In genomic region chr1:3822421-3822820, GRCh38 we compare ENCODE assay signal across 23 cellular contexts. TPM values are rescaled to one million over a fixed set of nuclear protein-coding genes. Genes with fewer than 3 reads are reported as not detected.
DNase-seq lines count a peak whose midpoint lies in the region; ATAC-seq, FAIRE-seq and TF ChIP-seq lines count a peak whose summit lies in the region.
"Had no signal": no experiment of that assay in that cellular context is flagged by ENCODE, and none has a peak within 500 bp of the region (broad histone marks: within the 10 kb centered on the region; RNA-seq: fewer than 3 reads in every experiment).

No MANE protein-coding gene starts in this region.

- H3K27ac Mint-ChIP-seq in CD8-positive, alpha-beta T cell = no peak overlapping the region
- H3K27ac Mint-ChIP-seq: B cell had no signal

- H3K9me3 ChIP-seq in BLaER1 (no peaks in the 10 kb centered on the region), WERI-Rb-1 (ENCODE audit: severe bottlenecking) (no peaks in the 10 kb centered on the region), kidney (ENCODE audit: control insufficient read depth in 1 of 2, low read length in 2 of 2) (no peaks in the 10 kb centered on the region)
- H3K9me3 ChIP-seq in CD8-positive, alpha-beta T cell (ENCODE audit: low read length) = no peaks in the 10 kb centered on the region
- H3K9me3 ChIP-seq: Peyer's patch had no signal

- peak; percentile 37 for ATAC-seq in omental fat pad (ENCODE audit: low FRiP score)
- ATAC-seq in GM21723 (IDR thresholded peaks at IDR 0.05; ENCODE audit: unreplicated experiment) = no peak
- ATAC-seq in CD8-positive, alpha-beta T cell = no peak
- ATAC-seq: GM12878, HCT116 had no signal

- intact Hi-C loops in kidney (cut with DNase I) = no loop called here
- intact Hi-C loops in CD8-positive, alpha-beta T cell (cut with DNase I, micrococcal nuclease) = no loop called here

- CTCF ChIA-PET in CD8-positive, alpha-beta T cell (lab: Charles Lee) = no interaction called here

- H3K4me3 ChIP-seq in BLaER1 = no peak overlapping the region
- no peak overlapping the region for H3K4me3 ChIP-seq in WERI-Rb-1 (ENCODE audit: low read depth, low read length)
- no peak overlapping the region for H3K4me3 ChIP-seq in kidney (ENCODE audit: low read length in 2 of 2)
- H3K4me3 ChIP-seq in CD8-positive, alpha-beta T cell (ENCODE audit: low read depth, low read length) = no peak overlapping the region
- H3K4me3 ChIP-seq: GM12878, Peyer's patch had no signal

- H3K9ac ChIP-seq in BLaER1 (peak overlapping the region; percentile 48; the same call in 1 of the 2 replicates), kidney (ENCODE audit: low read length in 2 of 2) (no peak overlapping the region)

- H3K4me3 Mint-ChIP-seq in CD8-positive, alpha-beta T cell = no peak overlapping the region
- H3K4me3 Mint-ChIP-seq: B cell; CD4-positive, alpha-beta memory T cell had no signal

- H3K36me3 ChIP-seq in BLaER1 = peaks cover 86% of the 10 kb centered on the region
- H3K36me3 ChIP-seq in WERI-Rb-1 = peaks cover 60% of the 10 kb centered on the region
- H3K36me3 ChIP-seq in kidney (ENCODE audit: control insufficient read depth in 1 of 2, insufficient read depth in 2 of 2, low read length in 2 of 2) = peaks cover 29 to 31% of the 10 kb centered on the region in 2 donors
- H3K36me3 ChIP-seq in CD8-positive, alpha-beta T cell (ENCODE audit: insufficient read depth, low read length) = peaks cover 20% of the 10 kb centered on the region

- POLR2A ChIA-PET in CD8-positive, alpha-beta T cell (lab: Charles Lee) = no interaction called here

- no peak for DNase-seq in WERI-Rb-1
- DNase-seq in kidney = peak; percentile 31
- no peak for DNase-seq in omental fat pad (ENCODE audit: low spot score)
- DNase-seq in foreskin melanocyte = no peak
- no peak for DNase-seq in CD8-positive, alpha-beta T cell
- no peak for DNase-seq in NCI-H1694 treated with DMSO at 0.1 percent for 48 hours (lab: John Stamatoyannopoulos, UW)
- DNase-seq: 8988T; CD4-positive, alpha-beta memory T cell; DMS53; EL; GOT3; NCI-H1092 treated with DMSO at 0.1 percent for 48 hours; NCI-H146; NCI-H2081; NCI-H2171 treated with DMSO at 0.1 percent for 48 hours; Peyer's patch had no signal

- peaks cover 45% of the 10 kb centered on the region for H3K4me1 ChIP-seq in BLaER1
- peaks cover 3 to 9% of the 10 kb centered on the region in 2 donors for H3K4me1 ChIP-seq in kidney (ENCODE audit: control insufficient read depth in 1 of 2, insufficient read depth in 1 of 2, low read depth in 1 of 2, low read length in 2 of 2)
- no peaks in the 10 kb centered on the region for H3K4me1 ChIP-seq in CD8-positive, alpha-beta T cell (ENCODE audit: insufficient read depth, low read length)
- H3K4me1 ChIP-seq: Peyer's patch had no signal

- H3K27ac ChIP-seq in BLaER1 = peak overlapping the region; percentile 68
- H3K27ac ChIP-seq in WERI-Rb-1 = peak overlapping the region; percentile 90
- no peak overlapping the region for H3K27ac ChIP-seq in kidney (ENCODE audit: low read depth in 2 of 2, low read length in 2 of 2)
- no peak overlapping the region for H3K27ac ChIP-seq in CD8-positive, alpha-beta T cell (ENCODE audit: low read depth, low read length)
- H3K27ac ChIP-seq: Peyer's patch had no signal

- H3K27me3 Mint-ChIP-seq in CD8-positive, alpha-beta T cell (ENCODE audit: low read depth) = no peaks in the 10 kb centered on the region
- H3K27me3 Mint-ChIP-seq: B cell; CD4-positive, alpha-beta memory T cell had no signal

- H3K9me3 Mint-ChIP-seq in CD8-positive, alpha-beta T cell = no peaks in the 10 kb centered on the region
- H3K9me3 Mint-ChIP-seq: CD4-positive, alpha-beta memory T cell had no signal

- FAIRE-seq in kidney (lab: Jason Lieb, UNC) = no peak
- FAIRE-seq: GM12878, GM19239 had no signal

- H3K4me1 Mint-ChIP-seq in CD8-positive, alpha-beta T cell (ENCODE audit: low read depth) = no peaks in the 10 kb centered on the region
- H3K4me1 Mint-ChIP-seq: B cell had no signal

- H3K4me2 ChIP-seq in BLaER1 = peak overlapping the region; percentile 79

- H4K20me1 ChIP-seq in BLaER1 = no peaks in the 10 kb centered on the region

- H3K36me3 Mint-ChIP-seq in CD8-positive, alpha-beta T cell = peaks cover 79% of the 10 kb centered on the region

- TF ChIP-seq CTCF in WERI-Rb-1 (IDR thresholded peaks at IDR 0.05; ENCODE audit: low read depth, low read length) (no peak), kidney (IDR thresholded peaks at IDR 0.05; ENCODE audit: borderline replicate concordance, extremely low read depth, insufficient read depth) (no peak), omental fat pad (IDR thresholded peaks at IDR 0.05) (no peak)
- no peak for TF ChIP-seq CTCF in CD8-positive, alpha-beta T cell (IDR thresholded peaks at IDR 0.05)

- H3K27me3 ChIP-seq in BLaER1 (no peaks in the 10 kb centered on the region), WERI-Rb-1 (ENCODE audit: insufficient read depth, low read depth, severe bottlenecking) (no peaks in the 10 kb centered on the region)
- H3K27me3 ChIP-seq in CD8-positive, alpha-beta T cell (ENCODE audit: insufficient read depth, low read length) = no peaks in the 10 kb centered on the region
- H3K27me3 ChIP-seq: Peyer's patch had no signal

RNA-seq across cellular contexts. Expression of gene LRRC47, which starts 26.1 kb away (rescaled TPM):
- 42.4 TPM for total RNA-seq in kidney
- 28.8 TPM for polyA plus RNA-seq in kidney (ENCODE audit: insufficient read depth, low read depth, low replicate concordance)
- 10 to 100 TPM; 21.6 to 33.5 (median 30.9) TPM for total RNA-seq in omental fat pad
- 10 to 100 TPM; 31.8 to 36.3 TPM for total RNA-seq in CD8-positive, alpha-beta T cell

RNA-seq across cellular contexts. Expression of gene CEP104, which starts 34.6 kb away (rescaled TPM):
- total RNA-seq in kidney = 51.2 TPM
- polyA plus RNA-seq in kidney (ENCODE audit: insufficient read depth, low read depth, low replicate concordance) = 11.1 TPM
- 10 to 100 TPM; 20.2 to 31.7 (median 25.7) TPM for total RNA-seq in omental fat pad
- 10 to 100 TPM; 15.5 to 16.8 TPM for total RNA-seq in CD8-positive, alpha-beta T cell

RNA-seq across cellular contexts. Expression of gene DFFB, which starts 34.9 kb away (rescaled TPM):
- total RNA-seq in kidney (8.2 TPM), omental fat pad (10 to 100 TPM in 1 of 4 donors, 1 to 10 TPM in 3; 4.6 to 16.2 (median 6.9) TPM)
- 5.6 TPM for polyA plus RNA-seq in kidney (ENCODE audit: insufficient read depth, low read depth, low replicate concordance)
- total RNA-seq in CD8-positive, alpha-beta T cell = 1 to 10 TPM; 3.4 to 3.7 TPM

RNA-seq across cellular contexts. Expression of gene SMIM1, which starts 49.9 kb away (rescaled TPM):
- 7.0 TPM for total RNA-seq in kidney
- 49.5 TPM for polyA plus RNA-seq in kidney (ENCODE audit: insufficient read depth, low read depth, low replicate concordance)
- 1 to 10 TPM in 2 of 4 donors, not detected in 2; 4.3 to 4.6 TPM for total RNA-seq in omental fat pad
- total RNA-seq in CD8-positive, alpha-beta T cell = 1 to 10 TPM; 1.5 to 1.6 TPM
- total RNA-seq: GM12878, NCI-H460, Peyer's patch had no signal

Comparison
In these comparisons a context has a peak if more than half of its experiments do, and no peak if none do; other contexts are left out.
1. H3K27ac ChIP-seq: peak in BLaER1 (single experiment) and WERI-Rb-1 (single experiment); none in kidney (0 of 2) and CD8-positive, alpha-beta T cell (single experiment).